Comparison of ENCODE assay signal across 8 cellular contexts in genomic region chr1:151008244-151009205, GRCh38. TPM values are rescaled to one million over a fixed set of nuclear protein-coding genes. Genes with fewer than 3 reads are reported as not detected.
DNase-seq lines count a peak whose midpoint lies in the region; ATAC-seq, FAIRE-seq and TF ChIP-seq lines count a peak whose summit lies in the region.

Gene PRUNE1 (plus strand): TSS chr1:151008449. CDS start chr1:151008633, 184 bp downstream.

- H3K4me3 ChIP-seq in astrocyte of the cerebellum (ENCODE audit: low read depth, low read length): peak within 1 kb of the TSS; percentile 92
- peak within 1 kb of the TSS; percentile 86 for H3K4me3 ChIP-seq in rectal smooth muscle tissue (ENCODE audit: low read length)
- peak within 1 kb of the TSS; percentile 70 to 85 for H3K4me3 ChIP-seq in vagina

- H3K9ac ChIP-seq in rectal smooth muscle tissue (ENCODE audit: low read length): peak within 1 kb of the TSS; percentile 77

- TF ChIP-seq POLR2A in GM12891 (IDR thresholded peaks at IDR 0.05; ENCODE audit: low read depth, low read length) (no peak), vagina (IDR thresholded peaks at IDR 0.05) (peak; percentile 28 to 61)

- ATAC-seq in HG02970 (IDR thresholded peaks at IDR 0.05; ENCODE audit: low FRiP score, unreplicated experiment): peak; percentile 85

- peak within 1 kb of the TSS; percentile 83 for H3K27ac ChIP-seq in rectal smooth muscle tissue (ENCODE audit: low read depth, low read length)
- peak within 1 kb of the TSS; percentile 93 for H3K27ac ChIP-seq in vagina

- no peaks in the 10 kb centered on the region for H3K36me3 ChIP-seq in rectal smooth muscle tissue (ENCODE audit: control insufficient read depth, insufficient read depth, low read length)
- no peaks in the 10 kb centered on the region for H3K36me3 ChIP-seq in vagina

- H3K9me3 ChIP-seq in vagina: no peaks in the 10 kb centered on the region

- peaks cover 16% of the 10 kb centered on the region for H3K4me1 ChIP-seq in rectal smooth muscle tissue (ENCODE audit: control insufficient read depth, insufficient read depth, low read length)
- peaks cover 69% of the 10 kb centered on the region for H3K4me1 ChIP-seq in vagina

- peak; percentile 95 for FAIRE-seq in GM12891 (lab: Jason Lieb, UNC)

- TF ChIP-seq CTCF in astrocyte of the cerebellum (IDR thresholded peaks at IDR 0.05; ENCODE audit: low read depth, low read length, missing control alignments) (no peak), vagina (IDR thresholded peaks at IDR 0.05) (no peak)

- in situ Hi-C loops in astrocyte of the cerebellum (cut with HindIII; ENCODE audit: low sequenced_read_pairs): no loop called here

- DNase-seq in GM12891 (ENCODE audit: insufficient read length, low spot score) (peak; percentile 93), NCI-H2081 treated with DMSO at 0.1 percent for 48 hours (lab: John Stamatoyannopoulos, UW) (peak; percentile 87), T1000 (lab: John Stamatoyannopoulos, UW) (peak; percentile 96), astrocyte of the cerebellum (ENCODE audit: low read depth) (peak; percentile 88), hepatic stellate cell (ENCODE audit: low spot score) (peak; percentile 97), vagina (ENCODE audit: extremely low spot score in 2 of 2) (peak in 1 of 2 donors; percentile 92)

- H3K27me3 ChIP-seq in rectal smooth muscle tissue (ENCODE audit: control insufficient read depth, insufficient read depth, low read length) (no peaks in the 10 kb centered on the region), vagina (no peaks in the 10 kb centered on the region)

- intact Hi-C loops in vagina (cut with DNase I): no loop called here

TF ChIP-seq in GM12891, 5 proteins besides CTCF, POLR2A, EP300 and RAD21:
- TF ChIP-seq TAF1 (IDR thresholded peaks at IDR 0.05; ENCODE audit: low read depth, low read length): no peak
- no peak for TF ChIP-seq POLR2AphosphoS5 (IDR thresholded peaks at IDR 0.05; ENCODE audit: low read depth, low read length)
- peak; percentile 72 for TF ChIP-seq SPI1 (IDR thresholded peaks at IDR 0.05; ENCODE audit: low read depth, low read length)
TF ChIP-seq in GM12891: peak in this region for 1.

RNA-seq across cellular contexts. Expression of gene PRUNE1, which starts in this region (rescaled TPM):
- polyA plus RNA-seq in GM12891 (2012; ENCODE audit: low read depth, missing spikeins): 7.0 TPM
- 25.5 TPM for total RNA-seq in vagina
